1 cellular context compared by ENCODE assay signal in the genomic region with DNA sequence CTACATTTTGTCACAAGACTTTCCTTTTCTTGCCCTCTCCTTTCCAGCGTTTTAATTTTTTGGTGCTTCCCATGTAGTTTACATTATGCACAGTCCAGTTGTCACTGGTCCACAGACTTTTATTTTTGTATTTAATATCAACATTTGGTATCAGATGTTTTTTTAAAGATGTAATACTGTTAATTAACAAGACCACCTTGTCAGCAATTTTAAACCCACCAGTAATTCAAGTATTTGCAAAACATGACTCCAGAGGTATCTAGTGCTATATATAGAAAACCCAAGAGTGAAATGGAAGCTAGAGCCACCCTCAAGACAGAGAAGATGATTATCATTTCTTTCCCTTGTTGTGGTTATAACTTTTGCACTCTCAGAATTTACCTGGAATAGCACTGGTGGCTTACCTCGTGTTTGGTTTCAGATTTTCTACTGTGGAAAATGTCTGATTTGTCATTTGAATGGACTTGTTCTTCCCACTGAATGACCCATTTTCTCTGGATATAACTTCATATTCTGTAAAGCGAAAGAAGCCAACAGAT.
TF ChIP-seq lines count a peak whose summit lies in the region.

No MANE protein-coding gene starts in this region.

TF ChIP-seq in IMR-90, 13 proteins besides CTCF, POLR2A, EP300 and RAD21:
- peak; percentile 57; the same call in 1 of the 2 replicates for TF ChIP-seq MAFK (IDR thresholded peaks at IDR 0.05; ENCODE audit: low read depth, low read length)
- no peak for TF ChIP-seq SMC3 (IDR thresholded peaks at IDR 0.05; ENCODE audit: low read depth, low read length)
- no peak for TF ChIP-seq RCOR1 (IDR thresholded peaks at IDR 0.05; ENCODE audit: insufficient replicate concordance, low read length)
TF ChIP-seq in IMR-90: peak in this region for 1.
